ENCODE assay signal across 9 cellular contexts in the genomic region with DNA sequence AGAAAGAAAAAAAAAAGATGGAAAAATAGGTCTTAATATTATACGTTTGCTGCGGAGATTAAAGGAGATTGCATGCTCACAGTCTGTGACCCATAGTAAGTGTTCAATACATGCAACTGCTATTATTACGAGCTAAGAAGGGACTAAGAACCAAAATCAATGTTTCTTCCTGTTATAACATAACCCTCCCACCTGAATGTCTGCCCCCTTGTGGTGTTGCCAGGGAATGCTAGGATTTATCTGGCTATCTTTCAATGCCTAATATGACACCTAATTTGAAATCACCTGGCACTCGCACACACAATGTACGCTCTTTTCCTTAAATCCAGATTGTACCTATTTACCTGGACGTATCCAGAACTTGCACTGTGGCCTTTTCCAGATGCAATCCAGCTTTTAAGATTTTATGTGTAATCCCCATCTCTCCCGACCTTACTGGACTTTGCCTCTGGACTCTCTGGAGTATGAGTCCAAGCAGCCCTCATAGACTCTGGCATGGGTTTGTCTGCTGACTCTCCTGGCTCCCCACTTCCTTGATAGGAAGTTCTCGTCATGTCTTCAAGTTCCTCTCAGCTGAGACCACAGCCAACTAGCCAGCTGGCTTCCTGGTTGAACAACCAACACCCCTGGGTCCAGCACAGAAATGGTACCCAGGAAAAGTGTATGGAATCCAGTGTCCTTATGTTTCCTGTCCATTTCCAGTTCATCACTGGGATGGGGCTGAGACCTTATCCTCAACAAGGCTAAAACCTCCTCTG.
DNase-seq lines count a peak whose midpoint lies in the region; ATAC-seq, FAIRE-seq and TF ChIP-seq lines count a peak whose summit lies in the region.
"Had no signal": no experiment of that assay in that cellular context is flagged by ENCODE, and none has a peak within 500 bp of the region (broad histone marks: within the 10 kb centered on the region; RNA-seq: fewer than 3 reads in every experiment).

No MANE protein-coding gene starts in this region.

- no peak overlapping the region for H2AFZ ChIP-seq in Loucy (ENCODE audit: low read length)
- H2AFZ ChIP-seq in H1 (ENCODE audit: low read length), result no peak overlapping the region

- H3K9me3 ChIP-seq in Loucy (ENCODE audit: insufficient read depth, low read depth, low read length) (no peaks in the 10 kb centered on the region), H1 (ENCODE audit: insufficient read depth in 2 of 2, low read depth in 1 of 2, low read length in 1 of 2) (no peaks in the 10 kb centered on the region), psoas muscle (no peaks in the 10 kb centered on the region)

- H3K9me2 ChIP-seq in Loucy (replicated peaks; ENCODE audit: low read depth, low read length), result no peaks in the 10 kb centered on the region

- no peak overlapping the region for H3K56ac ChIP-seq in H1 (replicated peaks; ENCODE audit: insufficient read length, low read depth, low read length)

- H3K27me3 ChIP-seq in Loucy (ENCODE audit: insufficient read depth, low read length, poor library complexity, severe bottlenecking) (no peaks in the 10 kb centered on the region), H1 (replicated peaks in 1 of 4; ENCODE audit: control insufficient read depth in 3 of 4, extremely low read depth in 1 of 4, insufficient read depth in 3 of 4, low read length in 3 of 4) (no peaks in the 10 kb centered on the region), psoas muscle (ENCODE audit: insufficient read depth in 3 of 3, low read length in 2 of 3) (no peaks in the 10 kb centered on the region)

- H3K79me2 ChIP-seq in Loucy (ENCODE audit: insufficient read depth, low read length) (no peaks in the 10 kb centered on the region), H1 (ENCODE audit: control insufficient read depth in 1 of 2, insufficient read depth in 2 of 2, low read length in 2 of 2) (no peaks in the 10 kb centered on the region)

- H3K36me3 Mint-ChIP-seq in activated CD4-positive, alpha-beta memory T cell treated with anti-CD3 and anti-CD28 coated beads for 36 hours, result no peaks in the 10 kb centered on the region
- H3K36me3 Mint-ChIP-seq in activated CD4-positive, alpha-beta memory T cell treated with anti-CD3 and anti-CD28 coated beads, Interleukin-2, amount 10 ng/mL, durations not matched to agents 7 days and 5 days (ENCODE audit: low read depth), result no peaks in the 10 kb centered on the region

- no peak overlapping the region for H3K27ac Mint-ChIP-seq in activated CD4-positive, alpha-beta memory T cell treated with anti-CD3 and anti-CD28 coated beads for 36 hours
- no peak overlapping the region for H3K27ac Mint-ChIP-seq in activated CD4-positive, alpha-beta memory T cell treated with anti-CD3 and anti-CD28 coated beads, Interleukin-2, amount 10 ng/mL, durations not matched to agents 7 days and 5 days
- H3K27ac Mint-ChIP-seq: activated B cell treated with CpG ODN at 0.5 μM for 24 hours had no signal

- H3K36me3 ChIP-seq in Loucy (ENCODE audit: insufficient read depth, low read length) (no peaks in the 10 kb centered on the region), H1 (ENCODE audit: control insufficient read depth in 2 of 4, insufficient read depth in 4 of 4, low read length in 3 of 4) (peaks cover 0 to 13% (median 0%) of the 10 kb centered on the region in 4 experiments; a peak in 3 of 8 replicates), psoas muscle (ENCODE audit: insufficient read depth in 1 of 2, low read depth in 1 of 2) (no peaks in the 10 kb centered on the region)

- DNase-seq in activated CD4-positive, alpha-beta memory T cell treated with anti-CD3 and anti-CD28 coated beads for 36 hours, result peak; percentile 11
- DNase-seq in activated CD4-positive, alpha-beta memory T cell treated with anti-CD3 and anti-CD28 coated beads, Interleukin-2, amount 10 ng/mL, durations not matched to agents 7 days and 5 days, result no peak
- DNase-seq in H1 (ENCODE audit: low read depth in 1 of 2, low spot score in 2 of 2) (peak in 1 of 2 experiments; percentile 73), psoas muscle (no peak), NK-92 (lab: John Stamatoyannopoulos, UW; ENCODE audit: unreplicated experiment) (no peak), dedifferentiated amniotic fluid mesenchymal stem cell (ENCODE audit: extremely low spot score) (no peak), SK-N-DZ (ENCODE audit: low spot score) (no peak)
- DNase-seq: activated B cell treated with CpG ODN at 0.5 μM for 24 hours had no signal

- no peaks in the 10 kb centered on the region for H3K79me1 ChIP-seq in H1 (ENCODE audit: low read depth, low read length)

- no peak overlapping the region for H4K91ac ChIP-seq in H1 (replicated peaks; ENCODE audit: insufficient read length, low read length)

- FAIRE-seq in H1 (lab: Jason Lieb, UNC), result no peak

- intact Hi-C loops in activated CD4-positive, alpha-beta memory T cell treated with anti-CD3 and anti-CD28 coated beads for 36 hours (cut with micrococcal nuclease), result no loop called here
- intact Hi-C loops in psoas muscle (cut with DNase I), result no loop called here

- H3K9me3 Mint-ChIP-seq in activated CD4-positive, alpha-beta memory T cell treated with anti-CD3 and anti-CD28 coated beads for 36 hours, result no peaks in the 10 kb centered on the region
- H3K9me3 Mint-ChIP-seq in activated CD4-positive, alpha-beta memory T cell treated with anti-CD3 and anti-CD28 coated beads, Interleukin-2, amount 10 ng/mL, durations not matched to agents 7 days and 5 days, result no peaks in the 10 kb centered on the region
- H3K9me3 Mint-ChIP-seq: activated B cell treated with CpG ODN at 0.5 μM for 24 hours had no signal

- no peaks in the 10 kb centered on the region; the same call in 1 of the 2 replicates for H3K23me2 ChIP-seq in H1 (ENCODE audit: low read depth, low read length)

- H4K5ac ChIP-seq in H1 (ENCODE audit: insufficient read length, low read depth, low read length), result no peak overlapping the region

- H3K4me3 ChIP-seq in Loucy (ENCODE audit: low read length, poor library complexity, severe bottlenecking), result no peak overlapping the region
- H3K4me3 ChIP-seq in H1 (ENCODE audit: extremely low read depth in 1 of 4, insufficient read depth in 2 of 4, low read depth in 3 of 4, low read length in 4 of 4), result no peak overlapping the region
- no peak overlapping the region for H3K4me3 ChIP-seq in psoas muscle

- H4K8ac ChIP-seq in H1 (ENCODE audit: extremely low read depth, insufficient read depth, low read length), result no peak overlapping the region

- H3K23ac ChIP-seq in H1 (ENCODE audit: insufficient read length), result no peak overlapping the region

- peak; percentile 35 to 50; a peak in 3 of 4 replicates for TF ChIP-seq RAD21 in H1 (IDR thresholded peaks at IDR 0.05 in 1 of 2, conservative IDR thresholded peaks at IDR 0.05 in 1 of 2; ENCODE audit: low read depth in 2 of 2, low read length in 2 of 2)

- no peak overlapping the region for H2BK5ac ChIP-seq in H1 (ENCODE audit: low read depth, low read length)

- H3K9ac ChIP-seq in Loucy (ENCODE audit: low read depth, low read length, poor library complexity, severe bottlenecking) (no peak overlapping the region), H1 (replicated peaks in 1 of 4; ENCODE audit: extremely low read depth in 1 of 4, low read depth in 3 of 4, low read length in 3 of 4) (no peak overlapping the region)

- TF ChIP-seq CTCF in Loucy (conservative IDR thresholded peaks at IDR 0.05; ENCODE audit: low read length) (peak; percentile 86), H1 (IDR thresholded peaks at IDR 0.05; ENCODE audit: control extremely low read depth in 1 of 3, insufficient read depth in 1 of 3, low read depth in 1 of 3, low read length in 3 of 3) (peak in 2 of 3 experiments; percentile 53 to 70; a peak in 3 of 4 replicates), psoas muscle (IDR thresholded peaks at IDR 0.05) (peak; percentile 35)

- no peak for TF ChIP-seq POLR2A in H1 (IDR thresholded peaks at IDR 0.05; ENCODE audit: control extremely low read depth in 1 of 2, low read depth in 2 of 2, low read length in 2 of 2)

- H3K14ac ChIP-seq in H1 (ENCODE audit: insufficient read length), result no peak overlapping the region

- no peak for TF ChIP-seq EP300 in H1 (IDR thresholded peaks at IDR 0.05; ENCODE audit: borderline replicate concordance in 1 of 2, low read depth in 2 of 2, low read length in 2 of 2)

- no peak for ATAC-seq in psoas muscle

- H3K27me3 Mint-ChIP-seq in activated CD4-positive, alpha-beta memory T cell treated with anti-CD3 and anti-CD28 coated beads for 36 hours, result peaks cover 2% of the 10 kb centered on the region
- H3K27me3 Mint-ChIP-seq in activated CD4-positive, alpha-beta memory T cell treated with anti-CD3 and anti-CD28 coated beads, Interleukin-2, amount 10 ng/mL, durations not matched to agents 7 days and 5 days, result peaks cover 3% of the 10 kb centered on the region

- H3F3A ChIP-seq in Loucy (ENCODE audit: low read depth), result no peaks in the 10 kb centered on the region

- CTCF ChIA-PET in activated CD4-positive, alpha-beta memory T cell treated with anti-CD3 and anti-CD28 coated beads for 36 hours (lab: Charles Lee), result interaction anchor here (0.5 to 1.4 kb wide), 4 partner anchors 9 to 276 kb away, joined by 3 to 4 read pairs (median 4); no protein-coding TSS in a partner anchor
- CTCF ChIA-PET in activated CD4-positive, alpha-beta memory T cell treated with anti-CD3 and anti-CD28 coated beads, Interleukin-2, amount 10 ng/mL, durations not matched to agents 7 days and 5 days (lab: Charles Lee), result no interaction called here
- CTCF ChIA-PET in H1 (lab: Charles Lee; ENCODE audit: partially characterized antibody), result interaction anchor here (0.6 to 5.0 kb wide), 33 partner anchors 8 to 410 kb away, joined by 3 to 47 read pairs (median 4); no protein-coding TSS in a partner anchor

- H3K18ac ChIP-seq in H1 (ENCODE audit: extremely low read depth, low read length), result no peak overlapping the region

- 85% methylated on average over 8 of the region's 8 CpGs; no CpG with 5 or more reads in 1 of the 2 experiments for WGBS in H1 (ENCODE audit: extremely low coverage in 1 of 2, insufficient coverage in 1 of 2, insufficient read length in 1 of 2, insufficient replicate concordance in 2 of 2, low coverage in 1 of 2, low lambda C conversion rate in 2 of 2, missing lambda C conversion rate in 1 of 2), 2 experiments
- 88 to 92% (median 91%) methylated on average over 8 of the region's 8 CpGs for WGBS in psoas muscle, 3 donors

- no peak overlapping the region for H3K4me3 Mint-ChIP-seq in activated CD4-positive, alpha-beta memory T cell treated with anti-CD3 and anti-CD28 coated beads for 36 hours
- H3K4me3 Mint-ChIP-seq in activated CD4-positive, alpha-beta memory T cell treated with anti-CD3 and anti-CD28 coated beads, Interleukin-2, amount 10 ng/mL, durations not matched to agents 7 days and 5 days, result no peak overlapping the region
- H3K4me3 Mint-ChIP-seq: activated B cell treated with CpG ODN at 0.5 μM for 24 hours had no signal

- no peak overlapping the region for H3K27ac ChIP-seq in H1 (ENCODE audit: low read depth, low read length)
- no peak overlapping the region for H3K27ac ChIP-seq in psoas muscle

- H3K4me2 ChIP-seq in Loucy (ENCODE audit: low read depth, low read length, poor library complexity, severe bottlenecking) (no peak overlapping the region), H1 (ENCODE audit: insufficient read depth in 1 of 2, low read depth in 2 of 2, low read length in 2 of 2) (no peak overlapping the region)

- no peaks in the 10 kb centered on the region for H3K4me1 Mint-ChIP-seq in activated CD4-positive, alpha-beta memory T cell treated with anti-CD3 and anti-CD28 coated beads for 36 hours (ENCODE audit: low read depth)
- H3K4me1 Mint-ChIP-seq in activated CD4-positive, alpha-beta memory T cell treated with anti-CD3 and anti-CD28 coated beads, Interleukin-2, amount 10 ng/mL, durations not matched to agents 7 days and 5 days, result no peaks in the 10 kb centered on the region
- H3K4me1 Mint-ChIP-seq: activated B cell treated with CpG ODN at 0.5 μM for 24 hours had no signal

- POLR2A ChIA-PET in activated CD4-positive, alpha-beta memory T cell treated with anti-CD3 and anti-CD28 coated beads for 36 hours (lab: Charles Lee), result no interaction called here
- POLR2A ChIA-PET in activated CD4-positive, alpha-beta memory T cell treated with anti-CD3 and anti-CD28 coated beads, Interleukin-2, amount 10 ng/mL, durations not matched to agents 7 days and 5 days (lab: Charles Lee), result no interaction called here
- POLR2A ChIA-PET in H1 (lab: Charles Lee; ENCODE audit: partially characterized antibody), result no interaction called here

- no peak overlapping the region for H2BK120ac ChIP-seq in H1 (replicated peaks; ENCODE audit: low read depth, low read length)

- no peak overlapping the region for H3K4ac ChIP-seq in H1 (replicated peaks; ENCODE audit: insufficient read length, low read depth, low read length)

- no peaks in the 10 kb centered on the region for H4K20me1 ChIP-seq in Loucy (ENCODE audit: insufficient read depth, low read length, poor library complexity, severe bottlenecking)
- no peaks in the 10 kb centered on the region for H4K20me1 ChIP-seq in H1 (replicated peaks in 1 of 2; ENCODE audit: control insufficient read depth in 1 of 2, insufficient read depth in 2 of 2, low read length in 2 of 2)

- no peak overlapping the region for H2BK12ac ChIP-seq in H1 (ENCODE audit: low read depth, low read length)

- no peak overlapping the region for H2AK5ac ChIP-seq in H1 (ENCODE audit: low read depth, low read length)

- H3K4me1 ChIP-seq in Loucy (ENCODE audit: insufficient read depth, low read length, poor library complexity, severe bottlenecking), result peaks cover 9% of the 10 kb centered on the region
- peaks cover 0 to 10% (median 0%) of the 10 kb centered on the region in 4 experiments; a peak in 1 of 7 replicates for H3K4me1 ChIP-seq in H1 (replicated peaks in 1 of 4; ENCODE audit: control insufficient read depth in 3 of 4, insufficient read depth in 4 of 4, low read length in 3 of 4)
- H3K4me1 ChIP-seq in psoas muscle, result peaks cover 35% of the 10 kb centered on the region

- no peak overlapping the region for H2BK20ac ChIP-seq in H1 (ENCODE audit: low read length)

- H2BK15ac ChIP-seq in H1 (ENCODE audit: low read length), result no peak overlapping the region

Comparison
In these comparisons a context has a peak if more than half of its experiments do, and no peak if none do; other contexts are left out.
1. CTCF ChIP-seq: peak in every context shown above with its lines; median percentile 86 in Loucy; 62 in H1; 35 in psoas muscle.